In the genomic region with DNA sequence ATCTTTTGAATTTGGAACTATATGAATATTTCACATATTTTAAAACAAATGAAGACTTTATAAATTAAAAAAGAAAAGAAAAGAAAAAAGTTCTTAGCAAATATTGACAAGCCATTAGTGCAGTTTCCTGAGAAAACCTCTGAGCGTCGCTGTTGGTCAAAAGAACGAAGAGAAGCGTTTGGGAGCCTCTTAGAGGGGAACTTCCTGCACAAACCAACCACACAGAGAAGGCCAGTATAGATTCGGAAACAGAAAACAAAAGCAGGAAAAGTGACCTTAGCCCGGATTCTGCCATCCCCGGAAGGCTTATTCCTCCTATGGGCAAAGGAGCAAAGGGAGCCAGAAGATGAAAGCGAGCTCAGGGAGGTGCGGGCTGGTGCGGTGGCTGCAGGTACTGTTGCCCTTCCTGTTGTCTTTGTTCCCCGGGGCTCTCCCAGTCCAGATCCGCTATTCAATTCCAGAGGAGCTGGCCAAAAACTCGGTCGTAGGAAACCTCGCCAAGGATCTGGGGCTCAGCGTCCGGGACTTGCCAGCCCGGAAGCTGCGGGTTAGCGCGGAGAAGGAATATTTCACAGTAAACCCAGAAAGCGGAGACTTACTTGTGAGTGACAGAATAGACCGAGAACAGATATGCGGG, we compare ENCODE assay signal across 8 cellular contexts. TPM values are rescaled to one million over a fixed set of nuclear protein-coding genes. Genes with fewer than 3 reads are reported as not detected.
DNase-seq lines count a peak whose midpoint lies in the region; ATAC-seq, FAIRE-seq and TF ChIP-seq lines count a peak whose summit lies in the region.

Gene PCDHGB2, plus strand, starts transcription at position 205 of the 637 bp plus-strand sequence. Its CDS starts 142 bp downstream, at position 347.

- in situ Hi-C loops in KBM-7 (cut with MboI; ENCODE audit: low pct_unique_long_range_greater_than_20kb, low sequenced_read_pairs) = loop anchor here (25.0 kb wide), 1 partner anchor 202 kb away; no protein-coding TSS in a partner anchor

- H3K9me3 Mint-ChIP-seq in activated CD8-positive, alpha-beta T cell treated with anti-CD3 and anti-CD28 coated beads, Interleukin-2, amount 10 ng/mL, durations not matched to agents 7 days and 5 days (ENCODE audit: insufficient read depth) = peaks cover 38% of the 10 kb centered on the region

- H3K27me3 ChIP-seq in iPS-20b (ENCODE audit: insufficient read depth, low read length) = no peaks in the 10 kb centered on the region
- H3K27me3 ChIP-seq in thoracic aorta (replicated peaks; ENCODE audit: insufficient read depth) = no peaks in the 10 kb centered on the region

- peaks cover 29% of the 10 kb centered on the region for H3K36me3 Mint-ChIP-seq in activated CD8-positive, alpha-beta T cell treated with anti-CD3 and anti-CD28 coated beads, Interleukin-2, amount 10 ng/mL, durations not matched to agents 7 days and 5 days (ENCODE audit: low read depth)

- H3K4me3 ChIP-seq in iPS-20b (ENCODE audit: low read length) (peak within 1 kb of the TSS; percentile 44; the same call in 1 of the 2 replicates), thoracic aorta (peak within 1 kb of the TSS; percentile 60)

- TF ChIP-seq POLR2A in GM12891 (IDR thresholded peaks at IDR 0.05; ENCODE audit: low read depth, low read length) = no peak

- no peaks in the 10 kb centered on the region for H3K4me1 ChIP-seq in iPS-20b (ENCODE audit: insufficient read depth, low read length)
- no peaks in the 10 kb centered on the region for H3K4me1 ChIP-seq in thoracic aorta (ENCODE audit: control insufficient read depth in 1 of 2, low read depth in 2 of 2)

- ATAC-seq in activated CD8-positive, alpha-beta T cell treated with anti-CD3 and anti-CD28 coated beads, Interleukin-2, amount 10 ng/mL, durations not matched to agents 7 days and 5 days = peak; percentile 55
- ATAC-seq in thoracic aorta (ENCODE audit: insufficient number of reproducible peaks, low FRiP score, low read depth) (no peak), HG03460 (IDR thresholded peaks at IDR 0.05; ENCODE audit: unreplicated experiment) (no peak)

- H3K36me3 ChIP-seq in iPS-20b (ENCODE audit: insufficient read depth, low read depth, low read length) = no peaks in the 10 kb centered on the region; the same call in 1 of the 2 replicates
- no peaks in the 10 kb centered on the region for H3K36me3 ChIP-seq in thoracic aorta

- FAIRE-seq in GM12891 (lab: Jason Lieb, UNC) = peak; percentile 16

- peak within 1 kb of the TSS; percentile 54 for H3K4me3 Mint-ChIP-seq in activated CD8-positive, alpha-beta T cell treated with anti-CD3 and anti-CD28 coated beads, Interleukin-2, amount 10 ng/mL, durations not matched to agents 7 days and 5 days

- H3K4me1 Mint-ChIP-seq in activated CD8-positive, alpha-beta T cell treated with anti-CD3 and anti-CD28 coated beads, Interleukin-2, amount 10 ng/mL, durations not matched to agents 7 days and 5 days (ENCODE audit: low read depth) = peaks cover 2% of the 10 kb centered on the region

- H3K9ac ChIP-seq in iPS-20b (ENCODE audit: low read depth, low read length) = no peak within 1 kb of the TSS

- CTCF ChIA-PET in activated CD8-positive, alpha-beta T cell treated with anti-CD3 and anti-CD28 coated beads, Interleukin-2, amount 10 ng/mL, durations not matched to agents 7 days and 5 days (lab: Charles Lee) = interaction anchor here (0.7 to 1.6 kb wide), 12 partner anchors 10 to 204 kb away, joined by 3 to 8 read pairs (median 4); partner anchors contain the start of genes PCDHGA10, PCDHGA12, PCDHGA3 and PCDHGB1

- peak; percentile 27 for DNase-seq in A172 (ENCODE audit: low spot score)
- peak; percentile 42 for DNase-seq in GM12891 (ENCODE audit: insufficient read length, low spot score)
- DNase-seq in KBM-7 = peak; percentile 75
- DNase-seq in activated CD8-positive, alpha-beta T cell treated with anti-CD3 and anti-CD28 coated beads, Interleukin-2, amount 10 ng/mL, durations not matched to agents 7 days and 5 days = peak; percentile 36
- no peak for DNase-seq in thoracic aorta (ENCODE audit: low spot score)
- DNase-seq in NCI-H146 treated with DMSO at 0.1 percent for 48 hours (lab: John Stamatoyannopoulos, UW; ENCODE audit: unreplicated experiment) = no peak

- no peak within 1 kb of the TSS for H3K27ac Mint-ChIP-seq in activated CD8-positive, alpha-beta T cell treated with anti-CD3 and anti-CD28 coated beads, Interleukin-2, amount 10 ng/mL, durations not matched to agents 7 days and 5 days

- no peak within 1 kb of the TSS for H3K27ac ChIP-seq in iPS-20b (ENCODE audit: low read length)
- no peak within 1 kb of the TSS for H3K27ac ChIP-seq in thoracic aorta

- H3K27me3 Mint-ChIP-seq in activated CD8-positive, alpha-beta T cell treated with anti-CD3 and anti-CD28 coated beads, Interleukin-2, amount 10 ng/mL, durations not matched to agents 7 days and 5 days (ENCODE audit: low read depth) = peaks cover 44% of the 10 kb centered on the region

- TF ChIP-seq CTCF in thoracic aorta (IDR thresholded peaks at IDR 0.05) = no peak

- H3K9me3 ChIP-seq in iPS-20b (ENCODE audit: insufficient read depth, low read depth, low read length) (peaks cover 76% of the 10 kb centered on the region), thoracic aorta (peaks cover 89% of the 10 kb centered on the region)

- POLR2A ChIA-PET in activated CD8-positive, alpha-beta T cell treated with anti-CD3 and anti-CD28 coated beads, Interleukin-2, amount 10 ng/mL, durations not matched to agents 7 days and 5 days (lab: Charles Lee) = no interaction called here

TF ChIP-seq in GM12891, 5 proteins besides CTCF, POLR2A, EP300 and RAD21:
- TF ChIP-seq POLR2AphosphoS5 (IDR thresholded peaks at IDR 0.05; ENCODE audit: low read depth, low read length) = no peak
- no peak for TF ChIP-seq TAF1 (IDR thresholded peaks at IDR 0.05; ENCODE audit: low read depth, low read length)
- TF ChIP-seq POU2F2 (IDR thresholded peaks at IDR 0.05; ENCODE audit: low read depth, low read length) = no peak
- TF ChIP-seq PAX5 (IDR thresholded peaks at IDR 0.05; ENCODE audit: insufficient read depth, low read length, severe bottlenecking) = no peak
- no peak for TF ChIP-seq SPI1 (IDR thresholded peaks at IDR 0.05; ENCODE audit: low read depth, low read length)

RNA-seq across cellular contexts. Expression of gene PCDHGB2, which starts in this region (rescaled TPM):
- 0.34 and 1.6 TPM in 2 replicates for total RNA-seq in A172 (2014; rRNA removed; shearing (Covaris generic))
- 0.98 TPM for polyA plus RNA-seq in GM12891 (2012; ENCODE audit: low read depth, missing spikeins)
- total RNA-seq in activated CD8-positive, alpha-beta T cell treated with anti-CD3 and anti-CD28 coated beads, Interleukin-2, amount 10 ng/mL, durations not matched to agents 7 days and 5 days = under 1 TPM; 0.13 TPM
- 10 to 100 TPM in 1 of 2 donors, 1 to 10 TPM in 1; 9.7 to 13.4 TPM for total RNA-seq in thoracic aorta

Comparison
In these comparisons a context has a peak if more than half of its experiments do, and no peak if none do; other contexts are left out.
1. Peak in DNase-seq and ATAC-seq in activated CD8-positive, alpha-beta T cell treated with anti-CD3 and anti-CD28 coated beads, Interleukin-2, amount 10 ng/mL, durations not matched to agents 7 days and 5 days; RNA of the gene not detected or under 1 TPM.
2. DNase-seq: peak in A172 (single experiment), GM12891 (single experiment) and KBM-7 (single experiment); none in thoracic aorta (single experiment) and NCI-H146 treated with DMSO at 0.1 percent for 48 hours (single experiment).